Comparison of ENCODE assay signal across 8 cellular contexts in the genomic region with DNA sequence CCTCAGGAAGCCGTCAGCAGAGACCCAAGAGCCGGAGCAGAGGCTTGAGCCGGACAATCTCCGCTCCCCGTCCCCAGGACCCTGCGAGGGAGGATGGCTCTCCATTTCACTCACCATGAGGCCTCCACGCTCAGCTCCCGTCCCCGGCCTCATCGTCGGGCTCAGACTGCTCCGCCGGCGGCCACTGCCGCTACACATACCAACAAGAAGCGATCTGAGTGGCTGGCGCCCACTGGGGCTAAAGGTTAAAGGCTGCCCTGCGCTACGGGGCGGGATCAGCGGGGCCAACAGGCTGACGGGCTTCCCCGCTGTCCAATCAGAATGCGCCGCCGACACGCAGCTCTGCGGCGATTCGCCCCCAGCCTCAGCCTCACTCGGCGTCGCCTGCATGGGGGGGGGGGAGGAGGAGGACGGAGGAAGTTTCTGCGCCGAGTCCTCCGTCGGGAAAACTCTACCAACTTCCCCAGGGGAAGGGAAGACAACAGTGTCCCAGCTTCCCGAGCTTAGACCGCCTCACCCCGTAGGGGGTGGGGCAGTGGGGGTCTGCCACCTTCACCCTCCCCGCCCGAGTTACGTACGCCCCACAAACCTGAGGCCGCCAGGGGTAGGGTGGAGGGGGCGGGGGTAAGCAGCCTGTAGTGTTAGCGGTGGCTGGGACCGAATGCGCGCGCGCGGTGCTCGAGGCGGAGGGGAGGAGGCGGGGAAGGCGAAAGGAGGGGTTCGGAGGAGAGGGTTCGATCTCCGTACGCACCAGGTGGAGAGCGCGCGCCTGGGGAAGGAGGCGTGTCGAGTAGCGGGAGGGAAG. TPM values are rescaled to one million over a fixed set of nuclear protein-coding genes. Genes with fewer than 3 reads are reported as not detected.
DNase-seq lines count a peak whose midpoint lies in the region; ATAC-seq and TF ChIP-seq lines count a peak whose summit lies in the region.

A gene (minus strand): TSS at position 220 of the 805 bp plus-strand sequence. CDS start 22 bp downstream, at position 198.

- ATAC-seq in HG02571 (IDR thresholded peaks at IDR 0.05; ENCODE audit: unreplicated experiment): peak; percentile 64

- H3F3A ChIP-seq in SK-N-SH (replicated peaks; ENCODE audit: insufficient read depth): peaks cover 4% of the 10 kb centered on the region

- POLR2A ChIA-PET in SK-N-SH (lab: Yijun Ruan, JAX): interaction anchor here (0.6 to 0.7 kb wide), 3 partner anchors 357 to 840 kb away, joined by 3 to 4 read pairs (median 3); a partner anchor contains a TSS

- TF ChIP-seq RAD21 in SK-N-SH (IDR thresholded peaks at IDR 0.05; ENCODE audit: low read length): no peak

- peak; percentile 39 to 69 for TF ChIP-seq POLR2A in suprapubic skin (IDR thresholded peaks at IDR 0.05)

- peaks cover 30 to 41% of the 10 kb centered on the region in 2 experiments for H3K36me3 ChIP-seq in SK-N-SH (replicated peaks in 1 of 2; ENCODE audit: control insufficient read depth in 1 of 2, insufficient read depth in 2 of 2, low read length in 1 of 2)
- H3K36me3 ChIP-seq in suprapubic skin: peaks cover under 1% of the 10 kb centered on the region

- H3K4me1 ChIP-seq in SK-N-SH (ENCODE audit: control insufficient read depth in 1 of 2, insufficient read depth in 2 of 2, low read depth in 1 of 2, low read length in 1 of 2) (peaks cover 8 to 11% of the 10 kb centered on the region in 2 experiments; a peak in 3 of 4 replicates), suprapubic skin (peaks cover 54% of the 10 kb centered on the region)

- peak in 1 of 2 experiments; percentile 27; a peak in 1 of 4 replicates for TF ChIP-seq EP300 in SK-N-SH (IDR thresholded peaks at IDR 0.05; ENCODE audit: borderline replicate concordance in 1 of 2, low read depth in 1 of 2, low read length in 1 of 2)
- TF ChIP-seq EP300 in suprapubic skin (IDR thresholded peaks at IDR 0.05): no peak

- TF ChIP-seq CTCF in SK-N-SH (IDR thresholded peaks at IDR 0.05) (no peak), suprapubic skin (IDR thresholded peaks at IDR 0.05) (no peak)

- H3K27me3 ChIP-seq in SK-N-SH (ENCODE audit: insufficient read depth) (no peaks in the 10 kb centered on the region), suprapubic skin (no peaks in the 10 kb centered on the region)

- H3K9ac ChIP-seq in SK-N-SH: peak within 1 kb of the TSS; percentile 96

- under 1% methylated on average over 48 of the region's 68 CpGs for WGBS in SK-N-SH (ENCODE audit: low lambda C conversion rate)
- under 1% methylated on average over 36 of the region's 68 CpGs for WGBS in suprapubic skin

- no peaks in the 10 kb centered on the region for H3K9me2 ChIP-seq in SK-N-SH

- H3K79me2 ChIP-seq in SK-N-SH (ENCODE audit: insufficient read depth): peaks cover 87% of the 10 kb centered on the region

- H3K4me3 ChIP-seq in SK-N-SH (ENCODE audit: low read depth in 2 of 2, low read length in 1 of 2): peak within 1 kb of the TSS; percentile 97
- peak within 1 kb of the TSS; percentile 72 for H3K4me3 ChIP-seq in suprapubic skin

- H2AFZ ChIP-seq in SK-N-SH (ENCODE audit: low read depth): peak within 1 kb of the TSS; percentile 88

- H3K27ac ChIP-seq in SK-N-SH (ENCODE audit: low read depth in 2 of 2, low read length in 1 of 2) (peak within 1 kb of the TSS; percentile 95 to 98), suprapubic skin (peak within 1 kb of the TSS; percentile 98)

- H3K9me3 ChIP-seq in SK-N-SH (no peaks in the 10 kb centered on the region), suprapubic skin (no peaks in the 10 kb centered on the region)

- peaks cover 32% of the 10 kb centered on the region for H4K20me1 ChIP-seq in SK-N-SH (ENCODE audit: insufficient read depth)

- peak within 1 kb of the TSS; percentile 88 for H3K4me2 ChIP-seq in SK-N-SH

- CTCF ChIA-PET in SK-N-SH (lab: Yijun Ruan, JAX): interaction anchor here (1.0 to 2.5 kb wide), 5 partner anchors 21 to 542 kb away, joined by 3 to 9 read pairs (median 5); a partner anchor contains a TSS

- peak; percentile 96 for DNase-seq in GM04504 (ENCODE audit: low read depth)
- DNase-seq in NCI-H1048 (lab: John Stamatoyannopoulos, UW): peak; percentile 90
- peak; percentile 94 for DNase-seq in SK-N-SH
- DNase-seq in activated naive CD4-positive, alpha-beta T cell treated with anti-CD3 and anti-CD28 coated beads, Interleukin-2, amount 50 U/mL, for 16 hours: peak; percentile 99
- DNase-seq in germinal center (ENCODE audit: low spot score): peak; percentile 99
- peak; percentile 67 to 99 (median 98) for DNase-seq in nucleus accumbens (lab: John Stamatoyannopoulos, UW)
- peak; percentile 99 for DNase-seq in suprapubic skin (ENCODE audit: low spot score in 2 of 2)

TF ChIP-seq in SK-N-SH, 30 proteins besides CTCF, POLR2A, EP300 and RAD21 (continues in another document):
- TF ChIP-seq GATA2 (CRISPR knock-in tag; IDR thresholded peaks at IDR 0.05) (no peak), CHD2 (IDR thresholded peaks at IDR 0.05; ENCODE audit: low read length, partially characterized antibody) (peak; percentile 96), MEF2A (IDR thresholded peaks at IDR 0.05; ENCODE audit: borderline replicate concordance, low read depth) (no peak), GABPA (IDR thresholded peaks at IDR 0.05; ENCODE audit: low read depth) (peak; percentile 56), TCF12 (IDR thresholded peaks at IDR 0.05) (peak; percentile 14; the same call in 1 of the 2 replicates), FOXJ3 (CRISPR knock-in tag; IDR thresholded peaks at IDR 0.05) (no peak), POLR2AphosphoS5 (IDR thresholded peaks at IDR 0.05; ENCODE audit: low read depth, low read length) (peak; percentile 78), SMC3 (IDR thresholded peaks at IDR 0.05; ENCODE audit: low read depth, low read length) (no peak), NRF1 (IDR thresholded peaks at IDR 0.05; ENCODE audit: low read depth, low read length) (peak; percentile 55; the same call in 1 of the 2 replicates), FOXM1 (IDR thresholded peaks at IDR 0.05; ENCODE audit: low read depth) (no peak), ELF1 (IDR thresholded peaks at IDR 0.05) (peak; percentile 77), YY1 (IDR thresholded peaks at IDR 0.05; ENCODE audit: low read depth) (peak; percentile 82), EZH2phosphoT487 (IDR thresholded peaks at IDR 0.05; ENCODE audit: borderline replicate concordance, low read depth) (no peak), MXI1 (IDR thresholded peaks at IDR 0.05; ENCODE audit: low read depth, low read length) (peak; percentile 88), JUND (IDR thresholded peaks at IDR 0.05) (no peak), RXRA (IDR thresholded peaks at IDR 0.05; ENCODE audit: borderline replicate concordance, low read depth) (no peak), TAF1 (IDR thresholded peaks at IDR 0.05; ENCODE audit: borderline replicate concordance, low read depth, low read length) (peak; percentile 66; the same call in 1 of the 2 replicates)
- TF ChIP-seq, protein P1, sequence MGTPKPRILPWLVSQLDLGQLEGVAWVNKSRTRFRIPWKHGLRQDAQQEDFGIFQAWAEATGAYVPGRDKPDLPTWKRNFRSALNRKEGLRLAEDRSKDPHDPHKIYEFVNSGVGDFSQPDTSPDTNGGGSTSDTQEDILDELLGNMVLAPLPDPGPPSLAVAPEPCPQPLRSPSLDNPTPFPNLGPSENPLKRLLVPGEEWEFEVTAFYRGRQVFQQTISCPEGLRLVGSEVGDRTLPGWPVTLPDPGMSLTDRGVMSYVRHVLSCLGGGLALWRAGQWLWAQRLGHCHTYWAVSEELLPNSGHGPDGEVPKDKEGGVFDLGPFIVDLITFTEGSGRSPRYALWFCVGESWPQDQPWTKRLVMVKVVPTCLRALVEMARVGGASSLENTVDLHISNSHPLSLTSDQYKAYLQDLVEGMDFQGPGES (IDR thresholded peaks at IDR 0.05; ENCODE audit: low read depth, low read length): peak; percentile 85
- TF ChIP-seq, protein P2, sequence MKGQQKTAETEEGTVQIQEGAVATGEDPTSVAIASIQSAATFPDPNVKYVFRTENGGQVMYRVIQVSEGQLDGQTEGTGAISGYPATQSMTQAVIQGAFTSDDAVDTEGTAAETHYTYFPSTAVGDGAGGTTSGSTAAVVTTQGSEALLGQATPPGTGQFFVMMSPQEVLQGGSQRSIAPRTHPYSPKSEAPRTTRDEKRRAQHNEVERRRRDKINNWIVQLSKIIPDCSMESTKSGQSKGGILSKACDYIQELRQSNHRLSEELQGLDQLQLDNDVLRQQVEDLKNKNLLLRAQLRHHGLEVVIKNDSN (IDR thresholded peaks at IDR 0.05; ENCODE audit: borderline replicate concordance, low read depth): no peak
- TF ChIP-seq, protein P3, sequence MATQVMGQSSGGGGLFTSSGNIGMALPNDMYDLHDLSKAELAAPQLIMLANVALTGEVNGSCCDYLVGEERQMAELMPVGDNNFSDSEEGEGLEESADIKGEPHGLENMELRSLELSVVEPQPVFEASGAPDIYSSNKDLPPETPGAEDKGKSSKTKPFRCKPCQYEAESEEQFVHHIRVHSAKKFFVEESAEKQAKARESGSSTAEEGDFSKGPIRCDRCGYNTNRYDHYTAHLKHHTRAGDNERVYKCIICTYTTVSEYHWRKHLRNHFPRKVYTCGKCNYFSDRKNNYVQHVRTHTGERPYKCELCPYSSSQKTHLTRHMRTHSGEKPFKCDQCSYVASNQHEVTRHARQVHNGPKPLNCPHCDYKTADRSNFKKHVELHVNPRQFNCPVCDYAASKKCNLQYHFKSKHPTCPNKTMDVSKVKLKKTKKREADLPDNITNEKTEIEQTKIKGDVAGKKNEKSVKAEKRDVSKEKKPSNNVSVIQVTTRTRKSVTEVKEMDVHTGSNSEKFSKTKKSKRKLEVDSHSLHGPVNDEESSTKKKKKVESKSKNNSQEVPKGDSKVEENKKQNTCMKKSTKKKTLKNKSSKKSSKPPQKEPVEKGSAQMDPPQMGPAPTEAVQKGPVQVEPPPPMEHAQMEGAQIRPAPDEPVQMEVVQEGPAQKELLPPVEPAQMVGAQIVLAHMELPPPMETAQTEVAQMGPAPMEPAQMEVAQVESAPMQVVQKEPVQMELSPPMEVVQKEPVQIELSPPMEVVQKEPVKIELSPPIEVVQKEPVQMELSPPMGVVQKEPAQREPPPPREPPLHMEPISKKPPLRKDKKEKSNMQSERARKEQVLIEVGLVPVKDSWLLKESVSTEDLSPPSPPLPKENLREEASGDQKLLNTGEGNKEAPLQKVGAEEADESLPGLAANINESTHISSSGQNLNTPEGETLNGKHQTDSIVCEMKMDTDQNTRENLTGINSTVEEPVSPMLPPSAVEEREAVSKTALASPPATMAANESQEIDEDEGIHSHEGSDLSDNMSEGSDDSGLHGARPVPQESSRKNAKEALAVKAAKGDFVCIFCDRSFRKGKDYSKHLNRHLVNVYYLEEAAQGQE (IDR thresholded peaks at IDR 0.05; ENCODE audit: low read depth, low read length): no peak

RNA-seq across cellular contexts. Expression of the gene that starts here (rescaled TPM):
- polyA plus RNA-seq in SK-N-SH (2012; rRNA removed): 49.5 and 55.8 TPM in 2 replicates
- 46.8 and 53.2 TPM in 2 replicates for polyA plus RNA-seq in SK-N-SH (2012; cell fraction: cytosol; rRNA removed)
- 109 and 128 TPM in 2 replicates for polyA plus RNA-seq in SK-N-SH (2012; cell fraction: nucleus; rRNA removed)
- 100 to 1,000 TPM in 1 of 4 donors, 10 to 100 TPM in 3; 66.4 to 109 (median 82.8) TPM for total RNA-seq in suprapubic skin

Comparison
In these comparisons a context has a peak if more than half of its experiments do, and no peak if none do; other contexts are left out.
1. Peak in every context shown above with its lines: DNase-seq, ATAC-seq, H3K4me3 ChIP-seq and H3K27ac ChIP-seq.